ENCODE assay signal across 1 cellular context in the genomic region with DNA sequence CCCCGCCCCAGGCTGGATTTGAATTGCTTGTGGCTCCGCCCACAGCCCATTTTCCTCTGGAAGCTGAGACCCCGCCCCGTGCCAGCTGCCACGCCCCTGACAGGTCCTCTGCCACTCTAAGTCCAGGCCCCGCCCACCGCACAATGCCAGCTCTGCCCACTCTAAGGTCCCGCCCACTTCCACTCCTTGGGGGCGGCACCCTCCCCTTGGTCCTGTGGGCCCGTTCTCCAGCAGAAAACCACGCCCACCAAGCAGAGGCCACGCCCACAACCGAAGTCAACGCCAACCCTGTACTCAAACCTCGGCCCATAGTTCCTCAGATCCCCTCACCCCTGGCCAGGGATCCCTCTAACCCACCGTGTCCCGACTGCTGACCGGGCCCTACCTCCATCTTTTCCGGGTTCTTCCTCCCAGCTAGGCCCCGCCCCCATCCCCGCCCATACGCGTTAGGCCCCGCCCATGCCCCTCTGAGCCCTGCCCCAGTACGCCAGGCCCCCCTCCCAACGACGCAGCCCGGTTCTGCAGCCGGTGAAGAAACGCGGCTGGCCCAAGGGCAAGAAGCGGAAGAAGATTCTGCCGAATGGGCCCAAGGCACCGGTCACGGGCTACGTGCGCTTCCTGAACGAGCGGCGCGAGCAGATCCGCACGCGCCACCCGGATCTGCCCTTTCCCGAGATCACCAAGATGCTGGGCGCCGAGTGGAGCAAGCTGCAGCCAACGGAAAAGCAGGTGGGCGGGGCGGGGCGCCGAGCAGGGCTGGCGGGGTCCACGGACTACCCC.
TF ChIP-seq lines count a peak whose summit lies in the region.

No MANE protein-coding gene starts in this region.

TF ChIP-seq in K562, 482 proteins besides CTCF, POLR2A, EP300 and RAD21 (continued from another document and continues in another):
- TF ChIP-seq, protein P1, sequence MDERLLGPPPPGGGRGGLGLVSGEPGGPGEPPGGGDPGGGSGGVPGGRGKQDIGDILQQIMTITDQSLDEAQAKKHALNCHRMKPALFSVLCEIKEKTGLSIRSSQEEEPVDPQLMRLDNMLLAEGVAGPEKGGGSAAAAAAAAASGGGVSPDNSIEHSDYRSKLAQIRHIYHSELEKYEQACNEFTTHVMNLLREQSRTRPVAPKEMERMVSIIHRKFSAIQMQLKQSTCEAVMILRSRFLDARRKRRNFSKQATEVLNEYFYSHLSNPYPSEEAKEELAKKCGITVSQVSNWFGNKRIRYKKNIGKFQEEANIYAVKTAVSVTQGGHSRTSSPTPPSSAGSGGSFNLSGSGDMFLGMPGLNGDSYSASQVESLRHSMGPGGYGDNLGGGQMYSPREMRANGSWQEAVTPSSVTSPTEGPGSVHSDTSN (CRISPR knock-in tag; IDR thresholded peaks at IDR 0.05; ENCODE audit: low read depth): peak; percentile 60
- TF ChIP-seq, protein P1 (tag; conservative IDR thresholded peaks at IDR 0.05; ENCODE audit: low read depth): peak; percentile 83
- TF ChIP-seq GABPA (tag; conservative IDR thresholded peaks at IDR 0.05; ENCODE audit: low read depth): no peak
- TF ChIP-seq GTF2E2 (tag; IDR thresholded peaks at IDR 0.05): no peak
- no peak for TF ChIP-seq ZNF184 (CRISPR knock-in tag; IDR thresholded peaks at IDR 0.05)
- 0 out of 2 replicates have a peak, but pooled peaks have one; percentile 10 for TF ChIP-seq CREM (IDR thresholded peaks at IDR 0.05; ENCODE audit: low read depth)
- TF ChIP-seq RBFOX2 (IDR thresholded peaks at IDR 0.05; ENCODE audit: low read depth, low read length): peak; percentile 60
- TF ChIP-seq ZNF740 (CRISPR knock-in tag; IDR thresholded peaks at IDR 0.05): no peak
- no peak for TF ChIP-seq ZNF740 (tag; IDR thresholded peaks at IDR 0.05)
- TF ChIP-seq BCOR (IDR thresholded peaks at IDR 0.05): no peak
- TF ChIP-seq MEIS2 (IDR thresholded peaks at IDR 0.05; ENCODE audit: partially characterized antibody): peak; percentile 64
- TF ChIP-seq, protein P2, sequence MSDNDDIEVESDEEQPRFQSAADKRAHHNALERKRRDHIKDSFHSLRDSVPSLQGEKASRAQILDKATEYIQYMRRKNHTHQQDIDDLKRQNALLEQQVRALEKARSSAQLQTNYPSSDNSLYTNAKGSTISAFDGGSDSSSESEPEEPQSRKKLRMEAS (CRISPR knock-in tag; IDR thresholded peaks at IDR 0.05): no peak; the same call in 1 of the 2 replicates
- no peak for TF ChIP-seq CBFA2T3 (IDR thresholded peaks at IDR 0.05)
- TF ChIP-seq LARP7 (IDR thresholded peaks at IDR 0.05): no peak
- no peak for TF ChIP-seq MTA3 (IDR thresholded peaks at IDR 0.05; ENCODE audit: borderline replicate concordance)
- peak; percentile 91; the same call in 1 of the 2 replicates for TF ChIP-seq HNRNPL (IDR thresholded peaks at IDR 0.05; ENCODE audit: low read depth, low read length)
- peak in 1 of 2 experiments; percentile 24; a peak in 1 of 4 replicates for TF ChIP-seq MNT (conservative IDR thresholded peaks at IDR 0.05)
- no peak for TF ChIP-seq KLF16 (IDR thresholded peaks at IDR 0.05)
- no peak for TF ChIP-seq ELF2 (CRISPR knock-in tag; IDR thresholded peaks at IDR 0.05)
- TF ChIP-seq, protein P3, sequence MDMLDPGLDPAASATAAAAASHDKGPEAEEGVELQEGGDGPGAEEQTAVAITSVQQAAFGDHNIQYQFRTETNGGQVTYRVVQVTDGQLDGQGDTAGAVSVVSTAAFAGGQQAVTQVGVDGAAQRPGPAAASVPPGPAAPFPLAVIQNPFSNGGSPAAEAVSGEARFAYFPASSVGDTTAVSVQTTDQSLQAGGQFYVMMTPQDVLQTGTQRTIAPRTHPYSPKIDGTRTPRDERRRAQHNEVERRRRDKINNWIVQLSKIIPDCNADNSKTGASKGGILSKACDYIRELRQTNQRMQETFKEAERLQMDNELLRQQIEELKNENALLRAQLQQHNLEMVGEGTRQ (CRISPR knock-in tag; IDR thresholded peaks at IDR 0.05): no peak
- no peak for TF ChIP-seq ZNF408 (CRISPR knock-in tag; IDR thresholded peaks at IDR 0.05; ENCODE audit: low read depth)
- TF ChIP-seq NCOA6 (IDR thresholded peaks at IDR 0.05): no peak
- TF ChIP-seq ZBTB26 (CRISPR knock-in tag; IDR thresholded peaks at IDR 0.05): no peak
- TF ChIP-seq ZNF384 (IDR thresholded peaks at IDR 0.05; ENCODE audit: low read depth, low read length): no peak
- peak in 2 of 3 experiments; percentile 50 to 75 for TF ChIP-seq YY1 (IDR thresholded peaks at IDR 0.05; ENCODE audit: borderline replicate concordance in 1 of 3, control insufficient read depth in 1 of 3, extremely low read depth in 1 of 3, insufficient read depth in 3 of 3, insufficient read length in 1 of 3, insufficient replicate concordance in 2 of 3, low read depth in 1 of 3, low read length in 2 of 3)
- TF ChIP-seq, protein P4, sequence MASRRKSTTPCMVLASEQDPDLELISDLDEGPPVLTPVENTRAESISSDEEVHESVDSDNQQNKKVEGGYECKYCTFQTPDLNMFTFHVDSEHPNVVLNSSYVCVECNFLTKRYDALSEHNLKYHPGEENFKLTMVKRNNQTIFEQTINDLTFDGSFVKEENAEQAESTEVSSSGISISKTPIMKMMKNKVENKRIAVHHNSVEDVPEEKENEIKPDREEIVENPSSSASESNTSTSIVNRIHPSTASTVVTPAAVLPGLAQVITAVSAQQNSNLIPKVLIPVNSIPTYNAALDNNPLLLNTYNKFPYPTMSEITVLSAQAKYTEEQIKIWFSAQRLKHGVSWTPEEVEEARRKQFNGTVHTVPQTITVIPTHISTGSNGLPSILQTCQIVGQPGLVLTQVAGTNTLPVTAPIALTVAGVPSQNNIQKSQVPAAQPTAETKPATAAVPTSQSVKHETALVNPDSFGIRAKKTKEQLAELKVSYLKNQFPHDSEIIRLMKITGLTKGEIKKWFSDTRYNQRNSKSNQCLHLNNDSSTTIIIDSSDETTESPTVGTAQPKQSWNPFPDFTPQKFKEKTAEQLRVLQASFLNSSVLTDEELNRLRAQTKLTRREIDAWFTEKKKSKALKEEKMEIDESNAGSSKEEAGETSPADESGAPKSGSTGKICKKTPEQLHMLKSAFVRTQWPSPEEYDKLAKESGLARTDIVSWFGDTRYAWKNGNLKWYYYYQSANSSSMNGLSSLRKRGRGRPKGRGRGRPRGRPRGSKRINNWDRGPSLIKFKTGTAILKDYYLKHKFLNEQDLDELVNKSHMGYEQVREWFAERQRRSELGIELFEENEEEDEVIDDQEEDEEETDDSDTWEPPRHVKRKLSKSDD (conservative IDR thresholded peaks at IDR 0.05; ENCODE audit: low read length): no peak
- TF ChIP-seq POLR3A (IDR thresholded peaks at IDR 0.05; ENCODE audit: borderline replicate concordance, extremely low read depth, insufficient read depth, insufficient read length): no peak
- no peak for TF ChIP-seq GATAD2B (IDR thresholded peaks at IDR 0.05; ENCODE audit: borderline replicate concordance)
- TF ChIP-seq ZNF324 (CRISPR knock-in tag; IDR thresholded peaks at IDR 0.05): no peak
- no peak for TF ChIP-seq ZNF551 (CRISPR knock-in tag; IDR thresholded peaks at IDR 0.05)
- 0 out of 2 replicates have a peak, but pooled peaks have one; percentile 49 for TF ChIP-seq VEZF1 (CRISPR knock-in tag; IDR thresholded peaks at IDR 0.05)
- TF ChIP-seq PTBP1 (IDR thresholded peaks at IDR 0.05; ENCODE audit: low read depth, low read length): no peak
- no peak for TF ChIP-seq ARNT (IDR thresholded peaks at IDR 0.05)
- TF ChIP-seq EGR1 (conservative IDR thresholded peaks at IDR 0.05): peak; percentile 53; the same call in 1 of the 2 replicates
- TF ChIP-seq, protein P5, sequence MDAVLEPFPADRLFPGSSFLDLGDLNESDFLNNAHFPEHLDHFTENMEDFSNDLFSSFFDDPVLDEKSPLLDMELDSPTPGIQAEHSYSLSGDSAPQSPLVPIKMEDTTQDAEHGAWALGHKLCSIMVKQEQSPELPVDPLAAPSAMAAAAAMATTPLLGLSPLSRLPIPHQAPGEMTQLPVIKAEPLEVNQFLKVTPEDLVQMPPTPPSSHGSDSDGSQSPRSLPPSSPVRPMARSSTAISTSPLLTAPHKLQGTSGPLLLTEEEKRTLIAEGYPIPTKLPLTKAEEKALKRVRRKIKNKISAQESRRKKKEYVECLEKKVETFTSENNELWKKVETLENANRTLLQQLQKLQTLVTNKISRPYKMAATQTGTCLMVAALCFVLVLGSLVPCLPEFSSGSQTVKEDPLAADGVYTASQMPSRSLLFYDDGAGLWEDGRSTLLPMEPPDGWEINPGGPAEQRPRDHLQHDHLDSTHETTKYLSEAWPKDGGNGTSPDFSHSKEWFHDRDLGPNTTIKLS (IDR thresholded peaks at IDR 0.05; ENCODE audit: borderline replicate concordance, low read depth): no peak
- TF ChIP-seq TSC22D4 (tag; IDR thresholded peaks at IDR 0.05): no peak
- no peak for TF ChIP-seq SMARCA5 (IDR thresholded peaks at IDR 0.05)
- no peak for TF ChIP-seq ZNF77 (CRISPR knock-in tag; IDR thresholded peaks at IDR 0.05)
- TF ChIP-seq, protein P6, sequence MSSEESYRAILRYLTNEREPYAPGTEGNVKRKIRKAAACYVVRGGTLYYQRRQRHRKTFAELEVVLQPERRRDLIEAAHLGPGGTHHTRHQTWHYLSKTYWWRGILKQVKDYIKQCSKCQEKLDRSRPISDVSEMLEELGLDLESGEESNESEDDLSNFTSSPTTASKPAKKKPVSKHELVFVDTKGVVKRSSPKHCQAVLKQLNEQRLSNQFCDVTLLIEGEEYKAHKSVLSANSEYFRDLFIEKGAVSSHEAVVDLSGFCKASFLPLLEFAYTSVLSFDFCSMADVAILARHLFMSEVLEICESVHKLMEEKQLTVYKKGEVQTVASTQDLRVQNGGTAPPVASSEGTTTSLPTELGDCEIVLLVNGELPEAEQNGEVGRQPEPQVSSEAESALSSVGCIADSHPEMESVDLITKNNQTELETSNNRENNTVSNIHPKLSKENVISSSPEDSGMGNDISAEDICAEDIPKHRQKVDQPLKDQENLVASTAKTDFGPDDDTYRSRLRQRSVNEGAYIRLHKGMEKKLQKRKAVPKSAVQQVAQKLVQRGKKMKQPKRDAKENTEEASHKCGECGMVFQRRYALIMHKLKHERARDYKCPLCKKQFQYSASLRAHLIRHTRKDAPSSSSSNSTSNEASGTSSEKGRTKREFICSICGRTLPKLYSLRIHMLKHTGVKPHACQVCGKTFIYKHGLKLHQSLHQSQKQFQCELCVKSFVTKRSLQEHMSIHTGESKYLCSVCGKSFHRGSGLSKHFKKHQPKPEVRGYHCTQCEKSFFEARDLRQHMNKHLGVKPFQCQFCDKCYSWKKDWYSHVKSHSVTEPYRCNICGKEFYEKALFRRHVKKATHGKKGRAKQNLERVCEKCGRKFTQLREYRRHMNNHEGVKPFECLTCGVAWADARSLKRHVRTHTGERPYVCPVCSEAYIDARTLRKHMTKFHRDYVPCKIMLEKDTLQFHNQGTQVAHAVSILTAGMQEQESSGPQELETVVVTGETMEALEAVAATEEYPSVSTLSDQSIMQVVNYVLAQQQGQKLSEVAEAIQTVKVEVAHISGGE (CRISPR knock-in tag; IDR thresholded peaks at IDR 0.05): no peak
- peak; percentile 28 for TF ChIP-seq TBP (optimal IDR thresholded peaks at IDR 0.05; ENCODE audit: low read depth, low read length)
- 0 out of 2 replicates have a peak, but pooled peaks have one; percentile 20 for TF ChIP-seq ZNF511 (CRISPR knock-in tag; IDR thresholded peaks at IDR 0.05)
- TF ChIP-seq SPI1 (IDR thresholded peaks at IDR 0.05; ENCODE audit: borderline replicate concordance, low read depth, low read length): 0 out of 2 replicates have a peak, but pooled peaks have one; percentile 19
- TF ChIP-seq WHSC1 (IDR thresholded peaks at IDR 0.05; ENCODE audit: low read length): no peak
